ENCODE assay signal across 22 cellular contexts in the genomic region with DNA sequence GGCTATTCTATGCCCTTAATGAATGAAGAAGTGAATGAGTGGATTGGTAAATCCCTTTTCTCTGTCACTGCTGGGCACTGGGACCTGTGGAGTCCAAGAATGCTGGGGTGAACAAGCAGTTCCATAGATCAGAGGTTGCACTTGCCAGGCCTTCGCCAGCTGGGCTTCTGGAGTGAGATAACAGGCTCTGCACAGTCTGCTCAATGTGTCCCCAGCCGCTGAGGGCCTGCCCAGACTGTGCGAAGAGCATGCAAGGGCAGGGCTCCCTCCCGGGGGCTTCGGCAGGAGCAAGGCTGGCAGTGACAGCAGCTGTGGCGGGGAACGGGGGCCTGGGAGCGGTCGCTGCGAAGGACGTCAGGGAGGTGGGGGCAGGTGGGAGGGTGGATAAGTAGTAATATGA. TPM values are rescaled to one million over a fixed set of nuclear protein-coding genes. Genes with fewer than 3 reads are reported as not detected.
DNase-seq lines count a peak whose midpoint lies in the region; ATAC-seq and TF ChIP-seq lines count a peak whose summit lies in the region.
"Had no signal": no experiment of that assay in that cellular context is flagged by ENCODE, and none has a peak within 500 bp of the region (broad histone marks: within the 10 kb centered on the region; RNA-seq: fewer than 3 reads in every experiment).

No MANE protein-coding gene starts in this region.

- no peaks in the 10 kb centered on the region for H4K20me1 ChIP-seq in hepatocyte (ENCODE audit: insufficient read depth, poor library complexity, severe bottlenecking)

- H3K4me1 ChIP-seq in HEK293 (ENCODE audit: control insufficient read depth, insufficient read depth, low read length), result peaks cover 11% of the 10 kb centered on the region
- peaks cover 0 to 10% (median 0%) of the 10 kb centered on the region in 9 donors for H3K4me1 ChIP-seq in heart right ventricle
- H3K4me1 ChIP-seq in hepatocyte (ENCODE audit: insufficient read depth), result no peaks in the 10 kb centered on the region

- 55 to 65% methylated on average over 11 of the region's 11 CpGs for WGBS in heart right ventricle, 2 donors
- 88% methylated on average over 10 of the region's 11 CpGs for WGBS in hepatocyte (ENCODE audit: low lambda C conversion rate, missing lambda C conversion rate)

- H3K27ac ChIP-seq in HEK293 (ENCODE audit: extremely low read depth, low read depth, low read length) (no peak overlapping the region), WERI-Rb-1 (no peak overlapping the region), heart right ventricle (no peak overlapping the region), hepatocyte (no peak overlapping the region)
- H3K27ac ChIP-seq: RWPE1, SJCRH30 had no signal

- intact Hi-C loops in heart right ventricle (cut with DNase I), result no loop called here

- DNase-seq in WERI-Rb-1 (peak; percentile 28), heart right ventricle (peak; percentile 22 to 43), pons (ENCODE audit: low spot score) (peak; percentile 72), hepatocyte (ENCODE audit: low spot score) (no peak), NCI-H526 treated with DMSO at 0.1 percent for 48 hours (lab: John Stamatoyannopoulos, UW) (no peak)
- DNase-seq: ACHN, GF-D8, GOT3, KBM-7, NCI-H1105 treated with DMSO at 0.1 percent for 48 hours, NCI-H1694, NCI-H2081 treated with DMSO at 0.1 percent for 48 hours, NCI-H510A treated with DMSO at 0.1 percent for 48 hours, NCI-H82, PC-3, SJCRH30 had no signal

- H3K36me3 ChIP-seq in HEK293 (ENCODE audit: control insufficient read depth in 2 of 2, insufficient read depth in 1 of 2, low read length in 2 of 2) (no peaks in the 10 kb centered on the region), WERI-Rb-1 (no peaks in the 10 kb centered on the region), heart right ventricle (no peaks in the 10 kb centered on the region), hepatocyte (replicated peaks; ENCODE audit: insufficient read depth, low read depth) (no peaks in the 10 kb centered on the region)
- H3K36me3 ChIP-seq: SJCRH30 had no signal

- H3K79me2 ChIP-seq in hepatocyte, result no peaks in the 10 kb centered on the region

- no peaks in the 10 kb centered on the region for H3K27me3 ChIP-seq in WERI-Rb-1 (ENCODE audit: insufficient read depth, low read depth, severe bottlenecking)
- H3K27me3 ChIP-seq in heart right ventricle, result peaks cover 0 to 35% (median 0%) of the 10 kb centered on the region in 7 donors
- H3K27me3 ChIP-seq in hepatocyte, result no peaks in the 10 kb centered on the region
- H3K27me3 ChIP-seq: SJCRH30 had no signal

- no peaks in the 10 kb centered on the region for H3K9me2 ChIP-seq in hepatocyte (replicated peaks; ENCODE audit: insufficient read depth)

- ATAC-seq in heart right ventricle (peak in 7 of 8 donors; percentile 34 to 95 (median 79)), HG03159 (IDR thresholded peaks at IDR 0.05; ENCODE audit: unreplicated experiment) (no peak), GM21367 (IDR thresholded peaks at IDR 0.05; ENCODE audit: unreplicated experiment) (no peak)
- ATAC-seq: HepG2, PC-3 had no signal

- CTCF ChIA-PET in HEK293 (lab: Yijun Ruan, JAX), result no interaction called here

- POLR2A ChIA-PET in HEK293 (lab: Yijun Ruan, JAX), result no interaction called here

- no peaks in the 10 kb centered on the region; the same call in 1 of the 2 replicates for H3K9me3 ChIP-seq in HEK293 (ENCODE audit: control insufficient read depth, insufficient read depth, low read depth, low read length)
- no peaks in the 10 kb centered on the region for H3K9me3 ChIP-seq in WERI-Rb-1 (ENCODE audit: severe bottlenecking)
- H3K9me3 ChIP-seq in heart right ventricle, result no peaks in the 10 kb centered on the region
- H3K9me3 ChIP-seq in hepatocyte (ENCODE audit: low read depth), result no peaks in the 10 kb centered on the region
- H3K9me3 ChIP-seq: SJCRH30 had no signal

- no peak overlapping the region for H3K4me2 ChIP-seq in hepatocyte

- H3K4me3 ChIP-seq in HEK293 (ENCODE audit: low read depth, low read length) (no peak overlapping the region), WERI-Rb-1 (ENCODE audit: low read depth, low read length) (no peak overlapping the region), heart right ventricle (no peak overlapping the region), hepatocyte (no peak overlapping the region)
- H3K4me3 ChIP-seq: SJCRH30 had no signal

- no peak overlapping the region for H2AFZ ChIP-seq in hepatocyte

- no peak for TF ChIP-seq CTCF in HEK293 (tag by site-specific recombination; IDR thresholded peaks at IDR 0.05)
- TF ChIP-seq CTCF in WERI-Rb-1 (IDR thresholded peaks at IDR 0.05; ENCODE audit: low read depth, low read length), result no peak
- no peak for TF ChIP-seq CTCF in heart right ventricle (IDR thresholded peaks at IDR 0.05)
- no peak for TF ChIP-seq CTCF in hepatocyte (IDR thresholded peaks at IDR 0.05; ENCODE audit: poor library complexity)

TF ChIP-seq in HEK293, 187 proteins besides CTCF, POLR2A, EP300 and RAD21:
- TF ChIP-seq, protein P1, sequence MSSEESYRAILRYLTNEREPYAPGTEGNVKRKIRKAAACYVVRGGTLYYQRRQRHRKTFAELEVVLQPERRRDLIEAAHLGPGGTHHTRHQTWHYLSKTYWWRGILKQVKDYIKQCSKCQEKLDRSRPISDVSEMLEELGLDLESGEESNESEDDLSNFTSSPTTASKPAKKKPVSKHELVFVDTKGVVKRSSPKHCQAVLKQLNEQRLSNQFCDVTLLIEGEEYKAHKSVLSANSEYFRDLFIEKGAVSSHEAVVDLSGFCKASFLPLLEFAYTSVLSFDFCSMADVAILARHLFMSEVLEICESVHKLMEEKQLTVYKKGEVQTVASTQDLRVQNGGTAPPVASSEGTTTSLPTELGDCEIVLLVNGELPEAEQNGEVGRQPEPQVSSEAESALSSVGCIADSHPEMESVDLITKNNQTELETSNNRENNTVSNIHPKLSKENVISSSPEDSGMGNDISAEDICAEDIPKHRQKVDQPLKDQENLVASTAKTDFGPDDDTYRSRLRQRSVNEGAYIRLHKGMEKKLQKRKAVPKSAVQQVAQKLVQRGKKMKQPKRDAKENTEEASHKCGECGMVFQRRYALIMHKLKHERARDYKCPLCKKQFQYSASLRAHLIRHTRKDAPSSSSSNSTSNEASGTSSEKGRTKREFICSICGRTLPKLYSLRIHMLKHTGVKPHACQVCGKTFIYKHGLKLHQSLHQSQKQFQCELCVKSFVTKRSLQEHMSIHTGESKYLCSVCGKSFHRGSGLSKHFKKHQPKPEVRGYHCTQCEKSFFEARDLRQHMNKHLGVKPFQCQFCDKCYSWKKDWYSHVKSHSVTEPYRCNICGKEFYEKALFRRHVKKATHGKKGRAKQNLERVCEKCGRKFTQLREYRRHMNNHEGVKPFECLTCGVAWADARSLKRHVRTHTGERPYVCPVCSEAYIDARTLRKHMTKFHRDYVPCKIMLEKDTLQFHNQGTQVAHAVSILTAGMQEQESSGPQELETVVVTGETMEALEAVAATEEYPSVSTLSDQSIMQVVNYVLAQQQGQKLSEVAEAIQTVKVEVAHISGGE (tag by site-specific recombination; conservative IDR thresholded peaks at IDR 0.05; ENCODE audit: low read depth), result no peak
- TF ChIP-seq ZIC2 (tag by site-specific recombination; IDR thresholded peaks at IDR 0.05), result peak; percentile 37
TF ChIP-seq in HEK293: peak in this region for 1.

RNA-seq across cellular contexts. Expression of a gene that starts 51.3 kb away (rescaled TPM):
- total RNA-seq in heart right ventricle (10 to 100 TPM in 2 of 10 donors, 1 to 10 TPM in 8; 1.3 to 10.7 (median 4.7) TPM), hepatocyte (6.5 and 7.5 TPM in 2 replicates)
- polyA plus RNA-seq in heart right ventricle (1 to 10 TPM in 1 of 2 donors, under 1 TPM in 1; 0.22 to 3.2 TPM), hepatocyte (3.6 and 4.1 TPM in 2 replicates)
- total RNA-seq: HepG2, PC-3 had no signal
- polyA plus RNA-seq: CD14-positive monocyte, HepG2 had no signal

Comparison
In these comparisons a context has a peak if more than half of its experiments do, and no peak if none do; other contexts are left out.
1. DNase-seq: peak in WERI-Rb-1 (single experiment), heart right ventricle (2 of 2) and pons (single experiment); none in hepatocyte (single experiment) and NCI-H526 treated with DMSO at 0.1 percent for 48 hours (single experiment).
2. ATAC-seq: peak in heart right ventricle (7 of 8); none in HG03159 (single experiment) and GM21367 (single experiment).